In the genomic region with DNA sequence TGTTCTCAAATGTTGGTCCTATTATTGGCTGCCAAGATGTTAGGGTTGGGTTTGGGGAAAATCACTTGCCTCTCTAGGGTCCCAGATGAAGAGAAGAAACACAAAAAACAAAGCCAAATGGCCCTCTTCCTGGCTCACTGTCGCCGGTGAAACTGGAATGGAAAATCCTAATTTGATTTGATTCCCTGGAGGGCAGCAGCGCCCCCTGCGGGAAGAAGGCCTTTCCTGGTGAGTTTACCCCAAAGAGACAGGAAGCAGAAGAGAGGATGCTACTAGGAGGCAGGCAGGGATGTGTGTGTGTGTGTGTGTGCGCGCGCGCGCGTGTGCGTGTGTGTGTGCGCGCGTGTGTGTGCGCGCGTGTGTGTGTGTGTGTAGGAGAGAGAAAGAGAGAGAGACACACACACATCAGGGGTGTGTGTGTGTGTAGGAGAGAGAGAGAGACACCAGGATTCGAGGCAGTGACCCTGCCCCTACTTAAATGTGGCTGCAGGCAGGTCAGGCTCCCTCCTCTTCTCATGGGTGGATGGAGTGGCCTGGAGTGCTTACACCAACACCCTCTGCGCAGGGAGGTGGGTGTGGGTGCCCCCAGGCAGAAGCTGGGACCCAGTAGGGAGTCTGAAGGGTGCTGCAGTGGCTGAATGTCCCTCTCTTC, we compare ENCODE assay signal across 9 cellular contexts. TPM values are rescaled to one million over a fixed set of nuclear protein-coding genes. Genes with fewer than 3 reads are reported as not detected.
DNase-seq lines count a peak whose midpoint lies in the region; ATAC-seq, FAIRE-seq and TF ChIP-seq lines count a peak whose summit lies in the region.
"Had no signal": no experiment of that assay in that cellular context is flagged by ENCODE, and none has a peak within 500 bp of the region (broad histone marks: within the 10 kb centered on the region; RNA-seq: fewer than 3 reads in every experiment).

No MANE protein-coding gene starts in this region.

- no peak for ATAC-seq in GM19455 (IDR thresholded peaks at IDR 0.05; ENCODE audit: unreplicated experiment)

- DNase-seq in NK-92 treated with Interleukin-12 subunit alpha and Interleukin-12 subunit beta, amount 100 ng/mL, for 24 hours (lab: John Stamatoyannopoulos, UW) = peak; percentile 33
- no peak for DNase-seq in NK-92 (lab: John Stamatoyannopoulos, UW; ENCODE audit: unreplicated experiment)
- DNase-seq in NCI-H2196 treated with DMSO at 0.1 percent for 48 hours (lab: John Stamatoyannopoulos, UW; ENCODE audit: unreplicated experiment) = peak; percentile 90
- DNase-seq in T47D (ENCODE audit: low read depth in 1 of 2, low spot score in 1 of 2) = peak; percentile 72 to 86
- DNase-seq in keratinocyte (ENCODE audit: low read depth, low spot score) = no peak
- DNase-seq in stimulated activated CD4-positive, alpha-beta T cell treated with anti-CD3 and anti-CD28 coated beads, Interleukin-1b, Interleukin-23, amount 100 ng/mL, for 24 hours (ENCODE audit: low read depth in 4 of 4, low spot score in 1 of 4) = peak; percentile 78 to 82 (median 80)

- no peaks in the 10 kb centered on the region for H3K36me3 ChIP-seq in keratinocyte (ENCODE audit: control insufficient read depth in 2 of 2, extremely low read depth in 1 of 2, insufficient read depth in 2 of 2, low read length in 2 of 2)

- no peaks in the 10 kb centered on the region for H3K9me1 ChIP-seq in keratinocyte (ENCODE audit: control insufficient read depth, extremely low read depth, insufficient read depth, low read length)

- H3K9me3 ChIP-seq in keratinocyte (ENCODE audit: control insufficient read depth, low read depth, low read length) = no peaks in the 10 kb centered on the region

- H3K4me2 ChIP-seq in keratinocyte (ENCODE audit: control insufficient read depth, extremely low read depth, insufficient read depth, low read depth, low read length) = peak overlapping the region; percentile 44

- dilution Hi-C loops in keratinocyte (cut with MboI; ENCODE audit: extremely low pct_ligation_motif_present, low sequenced_read_pairs) = no loop called here

- H3K4me1 ChIP-seq in keratinocyte (ENCODE audit: control insufficient read depth, extremely low read depth, insufficient read depth, low read length) = peaks cover 14% of the 10 kb centered on the region

- TF ChIP-seq CTCF in WI38 (IDR thresholded peaks at IDR 0.05; ENCODE audit: low read depth, low read length) (peak; percentile 68), keratinocyte (optimal IDR thresholded peaks at IDR 0.05 in 1 of 3, IDR thresholded peaks at IDR 0.05 in 1 of 3, conservative IDR thresholded peaks at IDR 0.05 in 1 of 3; ENCODE audit: extremely low read depth in 1 of 3, insufficient read depth in 2 of 3, low read length in 3 of 3) (peak; percentile 76 to 89 (median 84))

- H3K27me3 ChIP-seq in keratinocyte (ENCODE audit: control insufficient read depth, extremely low read depth, insufficient read depth, low read length) = no peaks in the 10 kb centered on the region

- H3K9ac ChIP-seq in keratinocyte (ENCODE audit: control insufficient read depth, extremely low read depth, insufficient read depth, low read length) = no peak overlapping the region

- H3K4me3 ChIP-seq in WI38 (ENCODE audit: low read depth, low read length) (no peak overlapping the region), keratinocyte (ENCODE audit: control insufficient read depth in 2 of 3, extremely low read depth in 1 of 3, insufficient read depth in 2 of 3, low read depth in 1 of 3, low read length in 3 of 3) (no peak overlapping the region)

- FAIRE-seq in keratinocyte (lab: Jason Lieb, UNC) = no peak
- FAIRE-seq: A204.1 had no signal

- H3K27ac ChIP-seq in keratinocyte (ENCODE audit: control insufficient read depth, insufficient read depth, low read length) = no peak overlapping the region

- H2AFZ ChIP-seq in keratinocyte (ENCODE audit: control insufficient read depth, low read length) = no peak overlapping the region

- H3K79me2 ChIP-seq in keratinocyte (ENCODE audit: control insufficient read depth, insufficient read depth, low read length) = peaks cover 3% of the 10 kb centered on the region

- in situ Hi-C loops in T47D (cut with HindIII; ENCODE audit: low pct_unique_long_range_greater_than_20kb, low sequenced_read_pairs) = no loop called here

- H4K20me1 ChIP-seq in keratinocyte (ENCODE audit: control insufficient read depth, extremely low read depth, insufficient read depth, low read length) = no peaks in the 10 kb centered on the region

RNA-seq across cellular contexts. Expression of gene SELENON, which starts 3.1 kb away (rescaled TPM):
- 13.4 to 56.3 TPM (median 15.4 TPM) in 3 replicates for polyA plus RNA-seq in keratinocyte
- polyA plus RNA-seq in keratinocyte (2011; ENCODE audit: low read depth) = 1.7 TPM
- polyA plus RNA-seq in keratinocyte (2011; cell fraction: cytosol; rRNA removed) = 33.8 and 43.7 TPM in 2 replicates
- 53.2 and 65.0 TPM in 2 replicates for polyA plus RNA-seq in keratinocyte (2011; cell fraction: nucleus; rRNA removed)
- 16.7 and 65.0 TPM in 2 replicates for polyA plus RNA-seq in keratinocyte (2012; ENCODE audit: low replicate concordance)
- polyA minus RNA-seq in keratinocyte = 22.0 to 167 TPM (median 24.1 TPM) in 3 replicates
- 43.0 TPM for polyA minus RNA-seq in keratinocyte (2011; cell fraction: cytosol; rRNA and poly(A)+ RNA removed)
- 30.9 and 42.4 TPM in 2 replicates for polyA minus RNA-seq in keratinocyte (2011; cell fraction: nucleus; rRNA and poly(A)+ RNA removed)

RNA-seq across cellular contexts. Expression of gene MTFR1L, which starts 22.8 kb away (rescaled TPM):
- 31.6 to 37.3 TPM (median 32.6 TPM) in 3 replicates for polyA plus RNA-seq in keratinocyte
- 7.1 TPM for polyA plus RNA-seq in keratinocyte (2011; ENCODE audit: low read depth)
- 30.3 and 30.6 TPM in 2 replicates for polyA plus RNA-seq in keratinocyte (2011; cell fraction: cytosol; rRNA removed)
- 78.6 and 91.6 TPM in 2 replicates for polyA plus RNA-seq in keratinocyte (2011; cell fraction: nucleus; rRNA removed)
- 26.6 TPM in 2 replicates for polyA plus RNA-seq in keratinocyte (2012; ENCODE audit: low replicate concordance)
- 24.3 to 38.7 TPM (median 25.7 TPM) in 3 replicates for polyA minus RNA-seq in keratinocyte
- polyA minus RNA-seq in keratinocyte (2011; cell fraction: cytosol; rRNA and poly(A)+ RNA removed) = 22.8 TPM
- 13.7 and 13.9 TPM in 2 replicates for polyA minus RNA-seq in keratinocyte (2011; cell fraction: nucleus; rRNA and poly(A)+ RNA removed)

Comparison
In these comparisons a context has a peak if more than half of its experiments do, and no peak if none do; other contexts are left out.
1. DNase-seq: peak in NK-92 treated with Interleukin-12 subunit alpha and Interleukin-12 subunit beta, amount 100 ng/mL, for 24 hours (single experiment), NCI-H2196 treated with DMSO at 0.1 percent for 48 hours (single experiment), T47D (2 of 2) and stimulated activated CD4-positive, alpha-beta T cell treated with anti-CD3 and anti-CD28 coated beads, Interleukin-1b, Interleukin-23, amount 100 ng/mL, for 24 hours (4 of 4); none in NK-92 (single experiment) and keratinocyte (single experiment).